22 cellular contexts compared by ENCODE assay signal in genomic region chr19:9878511-9879196, GRCh38. TPM values are rescaled to one million over a fixed set of nuclear protein-coding genes. Genes with fewer than 3 reads are reported as not detected.
A peak's percentile ranks its signal among the peaks of the same experiment; 100 is the strongest.
DNase-seq lines count a peak whose midpoint lies in the region; ATAC-seq, FAIRE-seq and TF ChIP-seq lines count a peak whose summit lies in the region.
"Had no signal": no experiment of that assay in that cellular context is flagged by ENCODE, and none has a peak within 500 bp of the region (broad histone marks: within the 10 kb centered on the region; RNA-seq: fewer than 3 reads in every experiment).

No MANE protein-coding gene starts in this region.

- H4K20me1 ChIP-seq in PC-3 (ENCODE audit: low read length) = no peaks in the 10 kb centered on the region
- H4K20me1 ChIP-seq in K562 (replicated peaks; ENCODE audit: control insufficient read depth, insufficient read depth, low read length) = no peaks in the 10 kb centered on the region

- TF ChIP-seq EP300 in K562 (IDR thresholded peaks at IDR 0.05; ENCODE audit: low read length) = no peak

- CTCF ChIA-PET in PC-3 (lab: Charles Lee) = no interaction called here
- CTCF ChIA-PET in K562 (lab: Yijun Ruan, JAX; ENCODE audit: low intra/inter-chr PET ratio) = no interaction called here

- peak; percentile 19 for DNase-seq in GM12865 (ENCODE audit: low read depth)
- DNase-seq in PC-3 = no peak
- peak in 1 of 4 experiments; percentile 13 for DNase-seq in K562 (ENCODE audit: extremely low read depth in 1 of 4, low spot score in 3 of 4)
- DNase-seq in mesendoderm = peak; percentile 29
- DNase-seq in natural killer cell = no peak
- no peak for DNase-seq in GM13976 (ENCODE audit: low spot score)
- DNase-seq in SIG-M5 treated with dmso at 0.1 percent for 504 hours (lab: John Stamatoyannopoulos, UW; ENCODE audit: unreplicated experiment) = no peak
- DNase-seq: activated CD4-positive, alpha-beta T cell treated with anti-CD3 and anti-CD28 coated beads for 36 hours; activated CD8-positive, alpha-beta memory T cell treated with anti-CD3 and anti-CD28 coated beads, Interleukin-2, amount 50 U/mL, for 4 hours; activated effector memory CD4-positive, alpha-beta T cell treated with anti-CD3 and anti-CD28 coated beads, Interleukin-2, amount 50 U/mL, for 16 hours; Caco-2; cerebellar nuclear complex; NCI-H345; SJCRH30; stimulated activated CD4-positive, alpha-beta T cell treated with anti-CD3 and anti-CD28 coated beads, Interleukin-4, amount 100 ng/mL, for 4 hours; substantia nigra had no signal

- no peak for TF ChIP-seq POLR2A in K562 (conservative IDR thresholded peaks at IDR 0.05)

- H3K4me3 Mint-ChIP-seq in natural killer cell = no peak overlapping the region
- H3K4me3 Mint-ChIP-seq: activated CD4-positive, alpha-beta T cell treated with anti-CD3 and anti-CD28 coated beads for 36 hours; nephron; T-helper 2 cell treated with Interferon-gamma antibody and Interleukin-4, amounts not matched to agents 5 μg/mL and 100 μg/mL, for 36 hours had no signal

- no peaks in the 10 kb centered on the region for H3K9me1 ChIP-seq in K562 (ENCODE audit: control insufficient read depth, insufficient read depth, low read length)

- H3K4me3 ChIP-seq in GM12865 (ENCODE audit: low read depth, low read length) (peak overlapping the region; percentile 12; the same call in 1 of the 2 replicates), PC-3 (ENCODE audit: low read length) (no peak overlapping the region), K562 (no peak overlapping the region), mesendoderm (ENCODE audit: low read length) (no peak overlapping the region)
- H3K4me3 ChIP-seq: hepatocyte, SJCRH30, skin epidermis, vagina had no signal

- H3K4ac ChIP-seq in mesendoderm (ENCODE audit: low read depth, low read length) = no peak overlapping the region

- H2BK120ac ChIP-seq in mesendoderm (ENCODE audit: low read depth, low read length) = no peak overlapping the region

- no peak overlapping the region for H3K56ac ChIP-seq in mesendoderm (ENCODE audit: low read length)

- no peak overlapping the region for H3K27ac Mint-ChIP-seq in natural killer cell
- H3K27ac Mint-ChIP-seq: activated CD4-positive, alpha-beta T cell treated with anti-CD3 and anti-CD28 coated beads for 36 hours; nephron; T-helper 2 cell treated with Interferon-gamma antibody and Interleukin-4, amounts not matched to agents 5 μg/mL and 100 μg/mL, for 36 hours had no signal

- H3K9me3 ChIP-seq in PC-3 (ENCODE audit: low read length) = no peaks in the 10 kb centered on the region
- H3K9me3 ChIP-seq in K562 (replicated peaks; ENCODE audit: control insufficient read depth, insufficient read depth, low read depth, low read length) = no peaks in the 10 kb centered on the region
- H3K9me3 ChIP-seq: Caco-2, SJCRH30, vagina had no signal

- in situ Hi-C loops in K562 (cut with MboI) (no loop called here), GM13976 (cut with MboI; ENCODE audit: low sequenced_read_pairs, unreplicated experiment) (no loop called here)

- H3K36me3 ChIP-seq in PC-3 (ENCODE audit: low read depth, low read length) = no peaks in the 10 kb centered on the region
- no peaks in the 10 kb centered on the region for H3K36me3 ChIP-seq in K562 (ENCODE audit: control insufficient read depth, insufficient read depth, low read length)
- H3K36me3 ChIP-seq in mesendoderm (ENCODE audit: control insufficient read depth, insufficient read depth, low read length) = no peaks in the 10 kb centered on the region
- H3K36me3 ChIP-seq: SJCRH30, vagina had no signal

- H3F3A ChIP-seq in PC-3 (ENCODE audit: low read length, unreplicated experiment) = no peaks in the 10 kb centered on the region

- no peak overlapping the region for H3K27ac ChIP-seq in PC-3 (ENCODE audit: low read length)
- H3K27ac ChIP-seq in K562 (ENCODE audit: extremely low read depth, low read depth, low read length) = no peak overlapping the region
- no peak overlapping the region for H3K27ac ChIP-seq in mesendoderm (ENCODE audit: low read depth, low read length)
- H3K27ac ChIP-seq: hepatocyte, SJCRH30, skin epidermis, vagina had no signal

- no peak overlapping the region for H3K9ac ChIP-seq in PC-3 (ENCODE audit: low read length)
- no peak overlapping the region for H3K9ac ChIP-seq in K562 (ENCODE audit: insufficient read depth in 1 of 2, low read depth in 2 of 2, low read length in 2 of 2)
- no peak overlapping the region for H3K9ac ChIP-seq in mesendoderm (ENCODE audit: low read length)

- H2BK15ac ChIP-seq in mesendoderm (replicated peaks; ENCODE audit: low read depth) = no peak overlapping the region

- H3K79me2 ChIP-seq in PC-3 (ENCODE audit: low read length) (no peaks in the 10 kb centered on the region), K562 (ENCODE audit: control insufficient read depth, insufficient read depth, low read length) (no peaks in the 10 kb centered on the region), mesendoderm (ENCODE audit: control insufficient read depth, insufficient read depth, low read length) (no peaks in the 10 kb centered on the region)
- H3K79me2 ChIP-seq: hepatocyte had no signal

- H3K79me1 ChIP-seq in mesendoderm (ENCODE audit: low read length) = no peaks in the 10 kb centered on the region

- no peaks in the 10 kb centered on the region for H3K9me2 ChIP-seq in PC-3 (replicated peaks; ENCODE audit: low read length)

- no peak overlapping the region for H3K23ac ChIP-seq in mesendoderm (ENCODE audit: low read length)

- POLR2A ChIA-PET in PC-3 (lab: Charles Lee; ENCODE audit: unreplicated experiment) (no interaction called here), K562 (lab: Yijun Ruan, JAX) (interaction anchor here (0.6 to 1.1 kb wide), 2 partner anchors 21 to 142 kb away, joined by 3 read pairs; no protein-coding TSS in a partner anchor)

- H3K18ac ChIP-seq in mesendoderm (ENCODE audit: low read length) = no peak overlapping the region

- TF ChIP-seq CTCF in GM12865 (IDR thresholded peaks at IDR 0.05; ENCODE audit: insufficient read depth, low read depth, low read length, missing control alignments) (no peak), PC-3 (conservative IDR thresholded peaks at IDR 0.05; ENCODE audit: low read depth, low read length) (no peak), K562 (IDR thresholded peaks at IDR 0.05 in 2 of 3, conservative IDR thresholded peaks at IDR 0.05 in 1 of 3; ENCODE audit: insufficient read depth in 2 of 3, low read depth in 1 of 3, low read length in 3 of 3) (no peak), natural killer cell (IDR thresholded peaks at IDR 0.05) (no peak), GM13976 (IDR thresholded peaks at IDR 0.05; ENCODE audit: borderline replicate concordance, control extremely low read depth, extremely low read depth, insufficient read depth, missing control alignments) (no peak)

- intact Hi-C loops in PC-3 (cut with micrococcal nuclease) = no loop called here
- intact Hi-C loops in K562 (cut with micrococcal nuclease) = no loop called here
- intact Hi-C loops in natural killer cell (cut with micrococcal nuclease) = no loop called here

- no peak overlapping the region for H2BK5ac ChIP-seq in mesendoderm (ENCODE audit: low read length)

- BruUV-seq in PC-3 (replicated peaks; lab: Mats Ljungman, UMichigan) (no TSS peak), K562 (replicated peaks; lab: Mats Ljungman, UMichigan) (no TSS peak)

- 0 out of 2 replicates have a peak overlapping the region, but pooled peaks have one; percentile 48 for H3K4me2 ChIP-seq in PC-3 (ENCODE audit: low read length)
- H3K4me2 ChIP-seq in K562 (ENCODE audit: insufficient read depth, low read length) = no peak overlapping the region
- H3K4me2 ChIP-seq in mesendoderm (ENCODE audit: low read length) = no peak overlapping the region
- H3K4me2 ChIP-seq: hepatocyte had no signal

- TF ChIP-seq RAD21 in K562 (CRISPR knock-in tag; conservative IDR thresholded peaks at IDR 0.05 in 1 of 2, IDR thresholded peaks at IDR 0.05 in 1 of 2) = no peak

- 4% methylated on average over 11 of the region's 11 CpGs for WGBS in K562 (ENCODE audit: insufficient coverage, low coverage, missing lambda C conversion rate)
- no CpG with 5 or more reads among the region's 11 CpGs for WGBS in mesendoderm (ENCODE audit: extremely low coverage, insufficient coverage, low lambda C conversion rate)

- H3K27me3 ChIP-seq in PC-3 (ENCODE audit: low read length) (no peaks in the 10 kb centered on the region), K562 (ENCODE audit: control insufficient read depth in 2 of 2, insufficient read depth in 2 of 2, low read length in 2 of 2) (peaks cover 1 to 24% of the 10 kb centered on the region in 2 experiments; a peak in 3 of 5 replicates), mesendoderm (ENCODE audit: insufficient read depth, low read length, poor library complexity) (no peaks in the 10 kb centered on the region)
- H3K27me3 ChIP-seq: hepatocyte, SJCRH30, vagina had no signal

- peaks cover 17% of the 10 kb centered on the region for H3K4me1 ChIP-seq in PC-3 (ENCODE audit: insufficient read depth, low read length)
- no peaks in the 10 kb centered on the region; a peak in 2 of 5 replicates for H3K4me1 ChIP-seq in K562 (replicated peaks in 1 of 2; ENCODE audit: control insufficient read depth in 2 of 2, insufficient read depth in 2 of 2, low read length in 2 of 2)
- no peaks in the 10 kb centered on the region for H3K4me1 ChIP-seq in mesendoderm (ENCODE audit: control insufficient read depth, low read depth, low read length)
- H3K4me1 ChIP-seq: Caco-2, SJCRH30, vagina had no signal

- no peak for FAIRE-seq in K562 (lab: Jason Lieb, UNC)

- ATAC-seq in PC-3 (no peak), K562 (no peak), natural killer cell (no peak)
- ATAC-seq: activated CD4-positive, alpha-beta T cell treated with anti-CD3 and anti-CD28 coated beads for 36 hours had no signal

- H3K27me3 Mint-ChIP-seq in natural killer cell (ENCODE audit: low read depth in 2 of 2) = no peaks in the 10 kb centered on the region
- H3K27me3 Mint-ChIP-seq: activated CD4-positive, alpha-beta T cell treated with anti-CD3 and anti-CD28 coated beads for 36 hours had no signal

- H2AK5ac ChIP-seq in mesendoderm (ENCODE audit: low read length) = no peak overlapping the region

- no peak overlapping the region for H4K8ac ChIP-seq in mesendoderm (ENCODE audit: low read depth, low read length)

- H3K36me3 Mint-ChIP-seq in natural killer cell = no peaks in the 10 kb centered on the region

- 0 out of 2 replicates have a peak overlapping the region, but pooled peaks have one; percentile 47 for H2AFZ ChIP-seq in PC-3 (ENCODE audit: low read length)
- no peak overlapping the region for H2AFZ ChIP-seq in K562 (ENCODE audit: low read depth, low read length)
- H2AFZ ChIP-seq: hepatocyte had no signal

- no peaks in the 10 kb centered on the region for H3K9me3 Mint-ChIP-seq in natural killer cell
- H3K9me3 Mint-ChIP-seq: nephron; T-helper 2 cell treated with Interferon-gamma antibody and Interleukin-4, amounts not matched to agents 5 μg/mL and 100 μg/mL, for 36 hours had no signal

- H4K5ac ChIP-seq in mesendoderm (ENCODE audit: low read length) = no peak overlapping the region

- no peaks in the 10 kb centered on the region for H3K4me1 Mint-ChIP-seq in natural killer cell

RNA-seq across cellular contexts. Expression of gene PIN1, which starts 43.5 kb away (rescaled TPM):
- total RNA-seq in PC-3 (2014; rRNA removed) (314 and 349 TPM in 2 replicates), K562 (2014; rRNA removed) (178 and 240 TPM in 2 replicates), K562 (2014; rRNA removed; fragmentation: Illumina TruSeq; extraction: Trizol) (16.7 and 24.2 TPM in 2 replicates), K562 (2015; rRNA removed; fragmentation: Illumina TruSeq; extraction: Trizol) (55.8 and 60.9 TPM in 2 replicates), K562 (2021) (97.6 and 104 TPM in 2 replicates), natural killer cell (10 to 100 TPM; 68.3 to 82.6 (median 74.8) TPM)
- 28.9 and 74.2 TPM in 2 replicates for total RNA-seq in K562 (2011; cell fraction: chromatin; rRNA removed; ENCODE audit: low replicate concordance)
- total RNA-seq in K562 (2011; cell fraction: nucleolus; rRNA removed) = 53.7 and 55.2 TPM in 2 replicates
- total RNA-seq in K562 (2011; cell fraction: nucleoplasm; rRNA removed) = 39.3 and 42.7 TPM in 2 replicates
- polyA plus RNA-seq in K562 (2011; rRNA removed) (42.5 and 48.1 TPM in 2 replicates), K562 (2014; fragmentation: Illumina TruSeq; extraction: Trizol) (19.6 and 58.2 TPM in 2 replicates), K562 (2014; fragmentation: Nextera tagmentation; extraction: Ambion mirVana) (1 to 10 TPM; 1.6 to 4.1 TPM), K562 (2014; rRNA removed) (131 and 180 TPM in 2 replicates)
- polyA plus RNA-seq in K562 (2011; cell fraction: cytosol; rRNA removed) = 72.1 and 158 TPM in 2 replicates
- 44.6 and 79.3 TPM in 2 replicates for polyA plus RNA-seq in K562 (2011; cell fraction: nucleus; rRNA removed)
- 74.0 and 77.2 TPM in 2 replicates for polyA plus RNA-seq in K562 (2012)
- 6.7 and 10.2 TPM in 2 replicates for polyA minus RNA-seq in K562 (2011; rRNA and poly(A)+ RNA removed)
- polyA minus RNA-seq in K562 (2011; cell fraction: cytosol; rRNA and poly(A)+ RNA removed) = 21.9 and 23.9 TPM in 2 replicates
- polyA minus RNA-seq in K562 (2011; cell fraction: nucleus; rRNA and poly(A)+ RNA removed) = 14.3 and 14.9 TPM in 2 replicates
- 58.6 TPM for polyA plus RNA-seq in mesendoderm (2013, experiment 1 of 2)
- polyA plus RNA-seq in mesendoderm (2013, experiment 2 of 2) = 60.9 TPM

RNA-seq across cellular contexts. Expression of gene UBL5, which starts 50.9 kb away (rescaled TPM):
- 521 and 599 TPM in 2 replicates for total RNA-seq in PC-3 (2014; rRNA removed)
- total RNA-seq in K562 (2011; cell fraction: chromatin; rRNA removed; ENCODE audit: low replicate concordance) = 39.7 and 67.9 TPM in 2 replicates
- 97.9 and 112 TPM in 2 replicates for total RNA-seq in K562 (2011; cell fraction: nucleolus; rRNA removed)
- total RNA-seq in K562 (2011; cell fraction: nucleoplasm; rRNA removed) = 87.5 and 111 TPM in 2 replicates
- 424 and 564 TPM in 2 replicates for total RNA-seq in K562 (2014; rRNA removed)
- 465 and 492 TPM in 2 replicates for total RNA-seq in K562 (2014; rRNA removed; fragmentation: Illumina TruSeq; extraction: Trizol)
- total RNA-seq in K562 (2015; rRNA removed; fragmentation: Illumina TruSeq; extraction: Trizol) = 383 and 410 TPM in 2 replicates
- total RNA-seq in K562 (2021) = 489 and 520 TPM in 2 replicates
- 833 and 989 TPM in 2 replicates for polyA plus RNA-seq in K562 (2011; rRNA removed)
- 727 and 1,456 TPM in 2 replicates for polyA plus RNA-seq in K562 (2011; cell fraction: cytosol; rRNA removed)
- polyA plus RNA-seq in K562 (2011; cell fraction: nucleus; rRNA removed) = 352 and 598 TPM in 2 replicates
- 383 and 1,143 TPM in 2 replicates for polyA plus RNA-seq in K562 (2012)
- polyA plus RNA-seq in K562 (2014; fragmentation: Illumina TruSeq; extraction: Trizol) = 602 and 613 TPM in 2 replicates
- 1,000 to 10,000 TPM in 1 of 2 experiments, 100 to 1,000 TPM in 1; 995 to 1,140 TPM for polyA plus RNA-seq in K562 (2014; fragmentation: Nextera tagmentation; extraction: Ambion mirVana)
- 1,210 and 1,266 TPM in 2 replicates for polyA plus RNA-seq in K562 (2014; rRNA removed)
- 303 and 304 TPM in 2 replicates for polyA minus RNA-seq in K562 (2011; rRNA and poly(A)+ RNA removed)
- polyA minus RNA-seq in K562 (2011; cell fraction: cytosol; rRNA and poly(A)+ RNA removed) = 86.1 and 91.4 TPM in 2 replicates
- 33.3 and 49.1 TPM in 2 replicates for polyA minus RNA-seq in K562 (2011; cell fraction: nucleus; rRNA and poly(A)+ RNA removed)
- 348 TPM for polyA plus RNA-seq in mesendoderm (2013, experiment 1 of 2)
- polyA plus RNA-seq in mesendoderm (2013, experiment 2 of 2) = 352 TPM
- total RNA-seq in natural killer cell = 100 to 1,000 TPM; 193 to 239 (median 194) TPM

RNA-seq across cellular contexts. Expression of gene OLFM2, which starts 57.7 kb away (rescaled TPM):
- total RNA-seq in PC-3 (2014; rRNA removed) (1.6 and 1.7 TPM in 2 replicates), K562 (2014; rRNA removed) (0.23 TPM in 1 of 2 replicates, not detected in the other), K562 (2014; rRNA removed; fragmentation: Illumina TruSeq; extraction: Trizol) (not detected in 2 replicates), K562 (2015; rRNA removed; fragmentation: Illumina TruSeq; extraction: Trizol) (not detected in 2 replicates), K562 (2021) (0.33 and 0.67 TPM in 2 replicates), natural killer cell (1 to 10 TPM; 1.5 to 3.3 (median 2.0) TPM)
- 0.40 and 2.1 TPM in 2 replicates for total RNA-seq in K562 (2011; cell fraction: chromatin; rRNA removed; ENCODE audit: low replicate concordance)
- 1.8 and 3.2 TPM in 2 replicates for total RNA-seq in K562 (2011; cell fraction: nucleolus; rRNA removed)
- total RNA-seq in K562 (2011; cell fraction: nucleoplasm; rRNA removed) = 1.2 and 2.6 TPM in 2 replicates
- polyA plus RNA-seq in K562 (2011; rRNA removed) (0.31 and 0.45 TPM in 2 replicates), K562 (2014; fragmentation: Illumina TruSeq; extraction: Trizol) (0.10 and 0.44 TPM in 2 replicates), K562 (2014; fragmentation: Nextera tagmentation; extraction: Ambion mirVana) (not detected), K562 (2014; rRNA removed) (0.17 and 0.53 TPM in 2 replicates)
- polyA plus RNA-seq in K562 (2011; cell fraction: cytosol; rRNA removed) = 0.44 and 1.4 TPM in 2 replicates
- polyA plus RNA-seq in K562 (2011; cell fraction: nucleus; rRNA removed) = 0.44 and 0.45 TPM in 2 replicates
- 0.17 and 0.22 TPM in 2 replicates for polyA plus RNA-seq in K562 (2012)
- 0.39 TPM in 1 of 2 replicates, not detected in the other for polyA minus RNA-seq in K562 (2011; rRNA and poly(A)+ RNA removed)
- not detected in 2 replicates for polyA minus RNA-seq in K562 (2011; cell fraction: cytosol; rRNA and poly(A)+ RNA removed)
- polyA minus RNA-seq in K562 (2011; cell fraction: nucleus; rRNA and poly(A)+ RNA removed) = not detected in 2 replicates
- 42.1 TPM for polyA plus RNA-seq in mesendoderm (2013, experiment 1 of 2)
- 41.1 TPM for polyA plus RNA-seq in mesendoderm (2013, experiment 2 of 2)
- total RNA-seq: MCF 10A had no signal

RNA-seq across cellular contexts. Expression of gene FBXL12, which starts 59.8 kb away (rescaled TPM):
- total RNA-seq in PC-3 (2014; rRNA removed) = 31.4 and 37.6 TPM in 2 replicates
- 51.6 and 99.0 TPM in 2 replicates for total RNA-seq in K562 (2011; cell fraction: chromatin; rRNA removed; ENCODE audit: low replicate concordance)
- total RNA-seq in K562 (2011; cell fraction: nucleolus; rRNA removed) = 82.6 and 111 TPM in 2 replicates
- total RNA-seq in K562 (2011; cell fraction: nucleoplasm; rRNA removed) = 71.9 and 76.0 TPM in 2 replicates
- total RNA-seq in K562 (2014; rRNA removed) = 28.4 and 36.6 TPM in 2 replicates
- 11.8 and 12.8 TPM in 2 replicates for total RNA-seq in K562 (2014; rRNA removed; fragmentation: Illumina TruSeq; extraction: Trizol)
- total RNA-seq in K562 (2015; rRNA removed; fragmentation: Illumina TruSeq; extraction: Trizol) = 20.0 and 20.1 TPM in 2 replicates
- total RNA-seq in K562 (2021) = 37.1 and 37.7 TPM in 2 replicates
- polyA plus RNA-seq in K562 (2011; rRNA removed) = 27.1 and 34.2 TPM in 2 replicates
- polyA plus RNA-seq in K562 (2011; cell fraction: cytosol; rRNA removed) = 35.0 and 92.1 TPM in 2 replicates
- polyA plus RNA-seq in K562 (2011; cell fraction: nucleus; rRNA removed) = 50.1 and 90.2 TPM in 2 replicates
- polyA plus RNA-seq in K562 (2012) = 28.2 and 35.5 TPM in 2 replicates
- 26.5 and 37.4 TPM in 2 replicates for polyA plus RNA-seq in K562 (2014; fragmentation: Illumina TruSeq; extraction: Trizol)
- polyA plus RNA-seq in K562 (2014; fragmentation: Nextera tagmentation; extraction: Ambion mirVana) = 1 to 10 TPM; 2.7 to 3.9 TPM
- polyA plus RNA-seq in K562 (2014; rRNA removed) = 39.8 and 40.5 TPM in 2 replicates
- polyA minus RNA-seq in K562 (2011; rRNA and poly(A)+ RNA removed) = 9.5 and 11.8 TPM in 2 replicates
- polyA minus RNA-seq in K562 (2011; cell fraction: cytosol; rRNA and poly(A)+ RNA removed) = 18.6 and 19.3 TPM in 2 replicates
- polyA minus RNA-seq in K562 (2011; cell fraction: nucleus; rRNA and poly(A)+ RNA removed) = 32.0 and 33.4 TPM in 2 replicates
- polyA plus RNA-seq in mesendoderm (2013, experiment 1 of 2) = 22.9 TPM
- 23.8 TPM for polyA plus RNA-seq in mesendoderm (2013, experiment 2 of 2)
- 10 to 100 TPM; 36.9 to 46.8 (median 43.6) TPM for total RNA-seq in natural killer cell

Comparison
In these comparisons a context has a peak if more than half of its experiments do, and no peak if none do; other contexts are left out.
1. DNase-seq: peak in GM12865 (single experiment) and mesendoderm (single experiment); none in PC-3 (single experiment), natural killer cell (single experiment), GM13976 (single experiment) and SIG-M5 treated with dmso at 0.1 percent for 504 hours (single experiment).